Comparison of ENCODE assay signal across 1 cellular context in the genomic region with DNA sequence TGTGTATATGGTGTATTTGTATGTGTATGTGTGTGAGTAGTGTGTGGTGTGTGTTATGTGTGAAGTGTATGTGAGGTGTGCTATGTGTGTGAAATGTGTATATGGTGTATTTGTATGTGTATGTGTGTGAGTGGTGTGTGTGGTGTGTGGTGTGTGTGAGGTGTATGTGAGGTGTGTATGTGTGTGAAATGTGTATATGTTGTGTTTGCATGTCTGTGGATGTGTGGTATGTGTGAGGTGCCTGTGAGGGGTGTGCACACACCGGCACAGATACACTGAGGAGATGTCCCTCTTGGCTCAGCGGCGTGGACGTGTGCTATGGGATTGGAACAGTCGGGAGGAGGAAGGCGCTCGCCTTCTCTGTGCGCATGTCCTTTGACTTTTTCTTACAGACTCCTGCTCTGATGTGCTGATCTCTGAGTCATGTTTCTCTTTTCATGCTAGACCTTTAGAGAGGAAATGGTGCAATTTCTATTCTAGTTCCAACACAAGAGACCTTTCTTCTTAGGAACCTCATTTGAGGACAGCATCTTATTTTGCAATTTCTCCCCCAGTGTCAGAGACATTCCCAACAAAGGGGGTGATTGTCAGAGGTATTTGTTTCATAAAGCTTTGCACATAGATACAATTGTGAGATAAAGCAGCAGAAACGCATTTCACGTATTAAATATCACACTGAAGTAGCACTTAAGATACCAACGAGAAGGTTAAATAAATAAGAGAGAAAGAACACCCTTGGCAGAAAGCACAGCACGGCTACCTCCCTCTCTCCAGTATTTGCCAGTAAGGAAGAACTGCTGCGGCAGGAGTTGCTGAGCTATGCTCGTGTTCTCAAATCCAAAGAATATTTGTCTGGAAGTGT.
TF ChIP-seq lines count a peak whose summit lies in the region.

No MANE protein-coding gene starts in this region.

TF ChIP-seq in GM12878, 131 proteins besides CTCF, POLR2A, EP300 and RAD21 (continued from another document):
- TF ChIP-seq ETV6 (conservative IDR thresholded peaks at IDR 0.05 in 1 of 2, IDR thresholded peaks at IDR 0.05 in 1 of 2; ENCODE audit: borderline replicate concordance in 1 of 2, low read depth in 1 of 2), result peak in 1 of 2 experiments; percentile 38; a peak in 1 of 4 replicates
- 0 out of 2 replicates have a peak, but pooled peaks have one; percentile 7 for TF ChIP-seq IRF4 (IDR thresholded peaks at IDR 0.05; ENCODE audit: low read depth, low read length)
- TF ChIP-seq, protein P1, sequence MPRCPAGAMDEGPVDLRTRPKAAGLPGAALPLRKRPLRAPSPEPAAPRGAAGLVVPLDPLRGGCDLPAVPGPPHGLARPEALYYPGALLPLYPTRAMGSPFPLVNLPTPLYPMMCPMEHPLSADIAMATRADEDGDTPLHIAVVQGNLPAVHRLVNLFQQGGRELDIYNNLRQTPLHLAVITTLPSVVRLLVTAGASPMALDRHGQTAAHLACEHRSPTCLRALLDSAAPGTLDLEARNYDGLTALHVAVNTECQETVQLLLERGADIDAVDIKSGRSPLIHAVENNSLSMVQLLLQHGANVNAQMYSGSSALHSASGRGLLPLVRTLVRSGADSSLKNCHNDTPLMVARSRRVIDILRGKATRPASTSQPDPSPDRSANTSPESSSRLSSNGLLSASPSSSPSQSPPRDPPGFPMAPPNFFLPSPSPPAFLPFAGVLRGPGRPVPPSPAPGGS (IDR thresholded peaks at IDR 0.05; ENCODE audit: borderline replicate concordance, insufficient read depth, low read depth, low read length, poor library complexity, severe bottlenecking), result peak; percentile 82
- TF ChIP-seq, protein P2, sequence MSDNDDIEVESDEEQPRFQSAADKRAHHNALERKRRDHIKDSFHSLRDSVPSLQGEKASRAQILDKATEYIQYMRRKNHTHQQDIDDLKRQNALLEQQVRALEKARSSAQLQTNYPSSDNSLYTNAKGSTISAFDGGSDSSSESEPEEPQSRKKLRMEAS (IDR thresholded peaks at IDR 0.05; ENCODE audit: low read depth, low read length), result no peak
- no peak for TF ChIP-seq JUND (IDR thresholded peaks at IDR 0.05; ENCODE audit: low read depth, low read length)
- TF ChIP-seq, protein P3, sequence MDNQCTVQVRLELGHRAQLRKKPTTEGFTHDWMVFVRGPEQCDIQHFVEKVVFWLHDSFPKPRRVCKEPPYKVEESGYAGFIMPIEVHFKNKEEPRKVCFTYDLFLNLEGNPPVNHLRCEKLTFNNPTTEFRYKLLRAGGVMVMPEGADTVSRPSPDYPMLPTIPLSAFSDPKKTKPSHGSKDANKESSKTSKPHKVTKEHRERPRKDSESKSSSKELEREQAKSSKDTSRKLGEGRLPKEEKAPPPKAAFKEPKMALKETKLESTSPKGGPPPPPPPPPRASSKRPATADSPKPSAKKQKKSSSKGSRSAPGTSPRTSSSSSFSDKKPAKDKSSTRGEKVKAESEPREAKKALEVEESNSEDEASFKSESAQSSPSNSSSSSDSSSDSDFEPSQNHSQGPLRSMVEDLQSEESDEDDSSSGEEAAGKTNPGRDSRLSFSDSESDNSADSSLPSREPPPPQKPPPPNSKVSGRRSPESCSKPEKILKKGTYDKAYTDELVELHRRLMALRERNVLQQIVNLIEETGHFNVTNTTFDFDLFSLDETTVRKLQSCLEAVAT (IDR thresholded peaks at IDR 0.05), result peak; percentile 63; the same call in 1 of the 2 replicates
- no peak for TF ChIP-seq STAT3 (IDR thresholded peaks at IDR 0.05; ENCODE audit: low read depth, low read length)
- TF ChIP-seq NR2C2 (IDR thresholded peaks at IDR 0.05; ENCODE audit: borderline replicate concordance, control insufficient read depth, insufficient read length, low read depth), result no peak
- TF ChIP-seq, protein P4, sequence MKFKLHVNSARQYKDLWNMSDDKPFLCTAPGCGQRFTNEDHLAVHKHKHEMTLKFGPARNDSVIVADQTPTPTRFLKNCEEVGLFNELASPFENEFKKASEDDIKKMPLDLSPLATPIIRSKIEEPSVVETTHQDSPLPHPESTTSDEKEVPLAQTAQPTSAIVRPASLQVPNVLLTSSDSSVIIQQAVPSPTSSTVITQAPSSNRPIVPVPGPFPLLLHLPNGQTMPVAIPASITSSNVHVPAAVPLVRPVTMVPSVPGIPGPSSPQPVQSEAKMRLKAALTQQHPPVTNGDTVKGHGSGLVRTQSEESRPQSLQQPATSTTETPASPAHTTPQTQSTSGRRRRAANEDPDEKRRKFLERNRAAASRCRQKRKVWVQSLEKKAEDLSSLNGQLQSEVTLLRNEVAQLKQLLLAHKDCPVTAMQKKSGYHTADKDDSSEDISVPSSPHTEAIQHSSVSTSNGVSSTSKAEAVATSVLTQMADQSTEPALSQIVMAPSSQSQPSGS (IDR thresholded peaks at IDR 0.05; ENCODE audit: low read length), result peak; percentile 7; the same call in 1 of the 2 replicates
- no peak for TF ChIP-seq MTA3 (IDR thresholded peaks at IDR 0.05; ENCODE audit: borderline replicate concordance, low read length)
- TF ChIP-seq SPI1 (IDR thresholded peaks at IDR 0.05; ENCODE audit: borderline replicate concordance, insufficient read depth, low read depth, low read length), result 0 out of 2 replicates have a peak, but pooled peaks have one; percentile 11
- TF ChIP-seq PAX5 (IDR thresholded peaks at IDR 0.05; ENCODE audit: borderline replicate concordance, low read depth, low read length), result no peak
- peak; percentile 62 for TF ChIP-seq EED (IDR thresholded peaks at IDR 0.05; ENCODE audit: low read depth)
- TF ChIP-seq, protein P5, sequence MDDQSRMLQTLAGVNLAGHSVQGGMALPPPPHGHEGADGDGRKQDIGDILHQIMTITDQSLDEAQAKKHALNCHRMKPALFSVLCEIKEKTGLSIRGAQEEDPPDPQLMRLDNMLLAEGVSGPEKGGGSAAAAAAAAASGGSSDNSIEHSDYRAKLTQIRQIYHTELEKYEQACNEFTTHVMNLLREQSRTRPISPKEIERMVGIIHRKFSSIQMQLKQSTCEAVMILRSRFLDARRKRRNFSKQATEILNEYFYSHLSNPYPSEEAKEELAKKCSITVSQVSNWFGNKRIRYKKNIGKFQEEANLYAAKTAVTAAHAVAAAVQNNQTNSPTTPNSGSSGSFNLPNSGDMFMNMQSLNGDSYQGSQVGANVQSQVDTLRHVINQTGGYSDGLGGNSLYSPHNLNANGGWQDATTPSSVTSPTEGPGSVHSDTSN (IDR thresholded peaks at IDR 0.05; ENCODE audit: insufficient replicate concordance, low read depth, low read length), result no peak
- TF ChIP-seq CBX3 (IDR thresholded peaks at IDR 0.05; ENCODE audit: borderline replicate concordance, low read depth), result no peak
- TF ChIP-seq MEF2A (IDR thresholded peaks at IDR 0.05; ENCODE audit: insufficient read depth, low read depth, low read length), result peak; percentile 61; the same call in 1 of the 2 replicates
- peak; percentile 31; the same call in 1 of the 2 replicates for TF ChIP-seq ZBED1 (IDR thresholded peaks at IDR 0.05; ENCODE audit: borderline replicate concordance)
